1 cellular context compared by ENCODE assay signal in the genomic region with DNA sequence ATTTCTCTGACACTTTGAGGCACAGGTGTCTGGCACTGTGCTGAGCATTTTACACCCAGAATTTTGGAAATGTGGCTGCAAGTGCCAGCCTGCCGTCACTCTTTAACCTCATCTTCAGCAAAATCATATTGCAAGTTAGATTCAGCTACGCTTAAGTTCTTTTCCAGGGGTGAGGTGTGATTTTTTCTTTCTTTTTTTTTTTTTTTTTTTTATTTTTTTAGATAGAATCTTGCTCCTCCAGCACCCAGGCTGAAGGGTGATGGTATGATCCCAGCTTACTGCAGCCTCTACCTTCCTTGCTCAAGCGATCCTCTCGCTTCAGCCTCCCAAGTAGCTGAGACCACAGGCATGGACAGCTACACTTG.
TF ChIP-seq lines count a peak whose summit lies in the region.

No MANE protein-coding gene starts in this region.

TF ChIP-seq in HEK293, 187 proteins besides CTCF, POLR2A, EP300 and RAD21:
- no peak for TF ChIP-seq GLIS2 (tag by site-specific recombination; IDR thresholded peaks at IDR 0.05)
- TF ChIP-seq, protein P1, sequence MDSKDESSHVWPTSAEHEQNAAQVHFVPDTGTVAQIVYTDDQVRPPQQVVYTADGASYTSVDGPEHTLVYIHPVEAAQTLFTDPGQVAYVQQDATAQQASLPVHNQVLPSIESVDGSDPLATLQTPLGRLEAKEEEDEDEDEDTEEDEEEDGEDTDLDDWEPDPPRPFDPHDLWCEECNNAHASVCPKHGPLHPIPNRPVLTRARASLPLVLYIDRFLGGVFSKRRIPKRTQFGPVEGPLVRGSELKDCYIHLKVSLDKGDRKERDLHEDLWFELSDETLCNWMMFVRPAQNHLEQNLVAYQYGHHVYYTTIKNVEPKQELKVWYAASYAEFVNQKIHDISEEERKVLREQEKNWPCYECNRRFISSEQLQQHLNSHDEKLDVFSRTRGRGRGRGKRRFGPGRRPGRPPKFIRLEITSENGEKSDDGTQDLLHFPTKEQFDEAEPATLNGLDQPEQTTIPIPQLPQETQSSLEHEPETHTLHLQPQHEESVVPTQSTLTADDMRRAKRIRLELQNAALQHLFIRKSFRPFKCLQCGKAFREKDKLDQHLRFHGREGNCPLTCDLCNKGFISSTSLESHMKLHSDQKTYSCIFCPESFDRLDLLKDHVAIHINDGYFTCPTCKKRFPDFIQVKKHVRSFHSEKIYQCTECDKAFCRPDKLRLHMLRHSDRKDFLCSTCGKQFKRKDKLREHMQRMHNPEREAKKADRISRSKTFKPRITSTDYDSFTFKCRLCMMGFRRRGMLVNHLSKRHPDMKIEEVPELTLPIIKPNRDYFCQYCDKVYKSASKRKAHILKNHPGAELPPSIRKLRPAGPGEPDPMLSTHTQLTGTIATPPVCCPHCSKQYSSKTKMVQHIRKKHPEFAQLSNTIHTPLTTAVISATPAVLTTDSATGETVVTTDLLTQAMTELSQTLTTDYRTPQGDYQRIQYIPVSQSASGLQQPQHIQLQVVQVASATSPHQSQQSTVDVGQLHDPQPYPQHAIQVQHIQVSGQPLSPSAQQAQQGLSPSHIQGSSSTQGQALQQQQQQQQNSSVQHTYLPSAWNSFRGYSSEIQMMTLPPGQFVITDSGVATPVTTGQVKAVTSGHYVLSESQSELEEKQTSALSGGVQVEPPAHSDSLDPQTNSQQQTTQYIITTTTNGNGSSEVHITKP (tag by site-specific recombination; IDR thresholded peaks at IDR 0.05): peak; percentile 71
- peak; percentile 3; the same call in 1 of the 2 replicates for TF ChIP-seq SCRT1 (tag by site-specific recombination; IDR thresholded peaks at IDR 0.05; ENCODE audit: borderline replicate concordance)
- TF ChIP-seq SCRT2 (tag by site-specific recombination; IDR thresholded peaks at IDR 0.05): peak; percentile 7; the same call in 1 of the 2 replicates
- TF ChIP-seq, protein P2, sequence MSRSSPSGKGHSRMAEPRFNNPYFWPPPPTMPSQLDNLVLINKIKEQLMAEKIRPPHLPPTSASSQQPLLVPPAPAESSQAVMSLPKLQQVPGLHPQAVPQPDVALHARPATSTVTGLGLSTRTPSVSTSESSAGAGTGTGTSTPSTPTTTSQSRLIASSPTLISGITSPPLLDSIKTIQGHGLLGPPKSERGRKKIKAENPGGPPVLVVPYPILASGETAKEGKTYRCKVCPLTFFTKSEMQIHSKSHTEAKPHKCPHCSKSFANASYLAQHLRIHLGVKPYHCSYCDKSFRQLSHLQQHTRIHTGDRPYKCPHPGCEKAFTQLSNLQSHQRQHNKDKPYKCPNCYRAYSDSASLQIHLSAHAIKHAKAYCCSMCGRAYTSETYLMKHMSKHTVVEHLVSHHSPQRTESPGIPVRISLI (tag by site-specific recombination; IDR thresholded peaks at IDR 0.05): peak; percentile 79
- 0 out of 2 replicates have a peak, but pooled peaks have one; percentile 3 for TF ChIP-seq PRDM1 (tag by site-specific recombination; IDR thresholded peaks at IDR 0.05)
